Comparison of ENCODE assay signal across 10 cellular contexts in genomic region chr6:45946352-45946751, GRCh38.
DNase-seq lines count a peak whose midpoint lies in the region; ATAC-seq and TF ChIP-seq lines count a peak whose summit lies in the region.
"Had no signal": no experiment of that assay in that cellular context is flagged by ENCODE, and none has a peak within 500 bp of the region (broad histone marks: within the 10 kb centered on the region; RNA-seq: fewer than 3 reads in every experiment).

No MANE protein-coding gene starts in this region.

- H3K36me3 ChIP-seq in trophoblast cell (ENCODE audit: control insufficient read depth in 1 of 2, insufficient read depth in 2 of 2, low read length in 2 of 2): no peaks in the 10 kb centered on the region

- no peaks in the 10 kb centered on the region for H3K27me3 ChIP-seq in trophoblast cell (ENCODE audit: insufficient read depth, low read length)

- no peak overlapping the region for H2AFZ ChIP-seq in trophoblast cell (ENCODE audit: insufficient read depth, low read length, poor library complexity)

- no peak overlapping the region for H4K12ac ChIP-seq in trophoblast cell (ENCODE audit: low read depth, low read length)

- H3K4me2 ChIP-seq in trophoblast cell (ENCODE audit: low read length): no peak overlapping the region

- no peak for ATAC-seq in HG03095 (IDR thresholded peaks at IDR 0.05; ENCODE audit: unreplicated experiment)

- H4K91ac ChIP-seq in trophoblast cell (ENCODE audit: low read depth, low read length): no peak overlapping the region

- peak; percentile 25 for TF ChIP-seq CTCF in NB4 (IDR thresholded peaks at IDR 0.05; ENCODE audit: low read depth, low read length)

- H3K79me2 ChIP-seq in trophoblast cell (ENCODE audit: control insufficient read depth, insufficient read depth, low read length, poor library complexity): no peaks in the 10 kb centered on the region

- H3K23ac ChIP-seq in trophoblast cell (ENCODE audit: low read length): no peak overlapping the region

- H3K4me3 ChIP-seq in NB4 (ENCODE audit: low read depth, low read length): no peak overlapping the region
- no peak overlapping the region for H3K4me3 ChIP-seq in trophoblast cell (ENCODE audit: low read depth, low read length)

- no peak for TF ChIP-seq POLR2A in NB4 (IDR thresholded peaks at IDR 0.05; ENCODE audit: extremely low read depth, insufficient read length)

- no peak overlapping the region for H3K27ac ChIP-seq in trophoblast cell (ENCODE audit: low read depth, low read length)

- no peak overlapping the region for H3K9ac ChIP-seq in trophoblast cell (ENCODE audit: low read length)

- no peak overlapping the region for H2AK5ac ChIP-seq in trophoblast cell (ENCODE audit: low read length)

- no peak overlapping the region for H3K4ac ChIP-seq in trophoblast cell (ENCODE audit: low read depth, low read length)

- H3K14ac ChIP-seq in trophoblast cell (ENCODE audit: low read length): no peak overlapping the region

- no CpG with 5 or more reads among the region's 3 CpGs for WGBS in trophoblast cell (ENCODE audit: extremely low coverage, insufficient coverage, insufficient read length)

- DNase-seq in GM03348 (ENCODE audit: low spot score) (peak; percentile 89), NB4 (ENCODE audit: low read depth) (peak; percentile 45), fibroblast of gingiva (ENCODE audit: low read depth) (peak; percentile 88), trophoblast cell (peak; percentile 17 to 38), pons (ENCODE audit: low spot score) (no peak), NOMO-1 treated with dmso at 0.1 percent for 144 hours (lab: John Stamatoyannopoulos, UW; ENCODE audit: unreplicated experiment) (no peak), NK-92 (lab: John Stamatoyannopoulos, UW; ENCODE audit: unreplicated experiment) (no peak)
- DNase-seq: activated T-cell treated with anti-CD3 and anti-CD28 coated beads, Interleukin-2, amount 50 U/mL, for 1 hour; glutamatergic neuron had no signal

- peaks cover 2 to 8% of the 10 kb centered on the region in 2 experiments for H3K4me1 ChIP-seq in trophoblast cell (ENCODE audit: control insufficient read depth in 1 of 2, insufficient read depth in 2 of 2, low read length in 2 of 2)

- peaks cover 4% of the 10 kb centered on the region for H3K79me1 ChIP-seq in trophoblast cell (ENCODE audit: low read length)

- H3K18ac ChIP-seq in trophoblast cell (ENCODE audit: low read length): no peak overlapping the region

- H2BK120ac ChIP-seq in trophoblast cell (ENCODE audit: insufficient read depth, low read length, poor library complexity): no peak overlapping the region

- H2BK5ac ChIP-seq in trophoblast cell (ENCODE audit: low read depth, low read length, poor library complexity): no peak overlapping the region

- no peaks in the 10 kb centered on the region for H3K9me3 ChIP-seq in trophoblast cell (ENCODE audit: insufficient read depth, low read depth, low read length)

- no peak overlapping the region for H2BK12ac ChIP-seq in trophoblast cell (ENCODE audit: low read length)

- no peak overlapping the region for H4K8ac ChIP-seq in trophoblast cell (ENCODE audit: low read depth, low read length)

Comparison
In these comparisons a context has a peak if more than half of its experiments do, and no peak if none do; other contexts are left out.
1. DNase-seq: peak in GM03348 (single experiment), NB4 (single experiment), fibroblast of gingiva (single experiment) and trophoblast cell (2 of 2); none in pons (single experiment), NOMO-1 treated with dmso at 0.1 percent for 144 hours (single experiment) and NK-92 (single experiment).